In genomic region chr12:54603173-54603814, GRCh38 we compare ENCODE assay signal across 9 cellular contexts. TPM values are rescaled to one million over a fixed set of nuclear protein-coding genes. Genes with fewer than 3 reads are reported as not detected.
A peak's percentile ranks its signal among the peaks of the same experiment; 100 is the strongest.
DNase-seq lines count a peak whose midpoint lies in the region; ATAC-seq and TF ChIP-seq lines count a peak whose summit lies in the region.
"Had no signal": no experiment of that assay in that cellular context is flagged by ENCODE, and none has a peak within 500 bp of the region (broad histone marks: within the 10 kb centered on the region; RNA-seq: fewer than 3 reads in every experiment).

No MANE protein-coding gene starts in this region.

- H3K9me3 ChIP-seq in endodermal cell (ENCODE audit: control insufficient read depth, low read length) (no peaks in the 10 kb centered on the region), mucosa of descending colon (no peaks in the 10 kb centered on the region)

- peak; percentile 85 for ATAC-seq in GM19025 (IDR thresholded peaks at IDR 0.05; ENCODE audit: low read depth, unreplicated experiment)
- ATAC-seq in HG03175 (IDR thresholded peaks at IDR 0.05; ENCODE audit: unreplicated experiment): peak; percentile 89
- ATAC-seq in mucosa of descending colon: peak; percentile 79
- peak; percentile 86 for ATAC-seq in stimulated activated effector memory CD8-positive, alpha-beta T cell treated with anti-CD3 and anti-CD28 coated beads, Interleukin-12 subunit alpha, Interleukin-12 subunit beta, amount 100 ng/mL, for 72 hours

- no peaks in the 10 kb centered on the region for H3K9me3 Mint-ChIP-seq in activated CD4-positive, alpha-beta memory T cell treated with anti-CD3 and anti-CD28 coated beads for 36 hours
- H3K9me3 Mint-ChIP-seq in endodermal cell: no peaks in the 10 kb centered on the region
- H3K9me3 Mint-ChIP-seq in stimulated activated effector memory CD8-positive, alpha-beta T cell treated with anti-CD3 and anti-CD28 coated beads, Interleukin-12 subunit alpha, Interleukin-12 subunit beta, amount 100 ng/mL, for 72 hours: no peaks in the 10 kb centered on the region

- H3K4me3 ChIP-seq in endodermal cell (ENCODE audit: low read length) (no peak overlapping the region), mucosa of descending colon (no peak overlapping the region)

- H3K27me3 ChIP-seq in endodermal cell (ENCODE audit: control insufficient read depth, insufficient read depth, low read length, poor library complexity, severe bottlenecking): peaks cover 20% of the 10 kb centered on the region

- H3K4me1 ChIP-seq in endodermal cell (ENCODE audit: control insufficient read depth, insufficient read depth, low read length): no peaks in the 10 kb centered on the region
- no peaks in the 10 kb centered on the region for H3K4me1 ChIP-seq in mucosa of descending colon (ENCODE audit: low read depth)

- peaks cover 6% of the 10 kb centered on the region for H3K4me1 Mint-ChIP-seq in activated CD4-positive, alpha-beta memory T cell treated with anti-CD3 and anti-CD28 coated beads for 36 hours (ENCODE audit: low read depth)
- H3K4me1 Mint-ChIP-seq in endodermal cell: peaks cover 5% of the 10 kb centered on the region
- no peaks in the 10 kb centered on the region for H3K4me1 Mint-ChIP-seq in stimulated activated effector memory CD8-positive, alpha-beta T cell treated with anti-CD3 and anti-CD28 coated beads, Interleukin-12 subunit alpha, Interleukin-12 subunit beta, amount 100 ng/mL, for 72 hours

- intact Hi-C loops in activated CD4-positive, alpha-beta memory T cell treated with anti-CD3 and anti-CD28 coated beads for 36 hours (cut with micrococcal nuclease): loop anchor here (10.0 kb wide), 1 partner anchor 472 kb away; no protein-coding TSS in a partner anchor
- intact Hi-C loops in mucosa of descending colon (cut with DNase I, micrococcal nuclease): no loop called here

- no peak overlapping the region for H3K27ac Mint-ChIP-seq in activated CD4-positive, alpha-beta memory T cell treated with anti-CD3 and anti-CD28 coated beads for 36 hours
- no peak overlapping the region for H3K27ac Mint-ChIP-seq in endodermal cell
- H3K27ac Mint-ChIP-seq in stimulated activated effector memory CD8-positive, alpha-beta T cell treated with anti-CD3 and anti-CD28 coated beads, Interleukin-12 subunit alpha, Interleukin-12 subunit beta, amount 100 ng/mL, for 72 hours: no peak overlapping the region

- WGBS in endodermal cell (ENCODE audit: insufficient coverage in 1 of 2, insufficient read length in 1 of 2), 2 experiments: 6 to 34% methylated on average over 4 to 7 of the region's 8 CpGs

- no peak overlapping the region for H3K9ac ChIP-seq in endodermal cell (ENCODE audit: extremely low read depth, low read length, poor library complexity, severe bottlenecking)

- no peaks in the 10 kb centered on the region for H3K36me3 Mint-ChIP-seq in activated CD4-positive, alpha-beta memory T cell treated with anti-CD3 and anti-CD28 coated beads for 36 hours
- H3K36me3 Mint-ChIP-seq in endodermal cell (ENCODE audit: low read depth): no peaks in the 10 kb centered on the region
- H3K36me3 Mint-ChIP-seq in stimulated activated effector memory CD8-positive, alpha-beta T cell treated with anti-CD3 and anti-CD28 coated beads, Interleukin-12 subunit alpha, Interleukin-12 subunit beta, amount 100 ng/mL, for 72 hours: no peaks in the 10 kb centered on the region

- peak; percentile 98 for TF ChIP-seq CTCF in C4-2B (conservative IDR thresholded peaks at IDR 0.05)
- TF ChIP-seq CTCF in endodermal cell (conservative IDR thresholded peaks at IDR 0.05): peak; percentile 92
- TF ChIP-seq CTCF in mucosa of descending colon (IDR thresholded peaks at IDR 0.05): peak; percentile 67

- DNase-seq in NCI-H82 (lab: John Stamatoyannopoulos, UW) (peak; percentile 64), endodermal cell (peak; percentile 90), mucosa of descending colon (peak in 2 of 3 donors; percentile 46 to 73)
- DNase-seq in activated CD4-positive, alpha-beta memory T cell treated with anti-CD3 and anti-CD28 coated beads for 36 hours: peak; percentile 78
- peak; percentile 40 to 75 for DNase-seq in stimulated activated effector memory CD8-positive, alpha-beta T cell treated with anti-CD3 and anti-CD28 coated beads, Interleukin-12 subunit alpha, Interleukin-12 subunit beta, amount 100 ng/mL, for 72 hours (ENCODE audit: low spot score in 2 of 2)

- H3K27ac ChIP-seq in C4-2B (no peak overlapping the region), endodermal cell (ENCODE audit: low read depth, low read length) (no peak overlapping the region)

- H3K4me3 Mint-ChIP-seq in activated CD4-positive, alpha-beta memory T cell treated with anti-CD3 and anti-CD28 coated beads for 36 hours: no peak overlapping the region
- no peak overlapping the region for H3K4me3 Mint-ChIP-seq in endodermal cell
- H3K4me3 Mint-ChIP-seq in stimulated activated effector memory CD8-positive, alpha-beta T cell treated with anti-CD3 and anti-CD28 coated beads, Interleukin-12 subunit alpha, Interleukin-12 subunit beta, amount 100 ng/mL, for 72 hours: no peak overlapping the region

- CTCF ChIA-PET in activated CD4-positive, alpha-beta memory T cell treated with anti-CD3 and anti-CD28 coated beads for 36 hours (lab: Charles Lee): interaction anchor here (0.6 to 10.8 kb wide), 6 partner anchors 10 to 469 kb away, joined by 3 to 95 read pairs (median 4); no protein-coding TSS in a partner anchor

- H3K27me3 Mint-ChIP-seq in activated CD4-positive, alpha-beta memory T cell treated with anti-CD3 and anti-CD28 coated beads for 36 hours: peaks cover 4% of the 10 kb centered on the region
- H3K27me3 Mint-ChIP-seq in endodermal cell (ENCODE audit: insufficient read depth): peaks cover 45% of the 10 kb centered on the region

- POLR2A ChIA-PET in activated CD4-positive, alpha-beta memory T cell treated with anti-CD3 and anti-CD28 coated beads for 36 hours (lab: Charles Lee): no interaction called here

- no peaks in the 10 kb centered on the region for H3K36me3 ChIP-seq in endodermal cell (ENCODE audit: control insufficient read depth, insufficient read depth, low read length)
- H3K36me3 ChIP-seq in mucosa of descending colon (ENCODE audit: low read depth): no peaks in the 10 kb centered on the region

RNA-seq across cellular contexts. Expression of gene PPP1R1A, which starts 14.8 kb away (rescaled TPM):
- not detected for total RNA-seq in activated CD4-positive, alpha-beta memory T cell treated with anti-CD3 and anti-CD28 coated beads for 36 hours
- total RNA-seq in endodermal cell (10 to 100 TPM; 12.5 to 16.1 TPM), mucosa of descending colon (10 to 100 TPM in 1 of 3 donors, under 1 TPM in 2; 0.52 to 30.0 (median 0.75) TPM)
- polyA plus RNA-seq in endodermal cell (2013, experiment 1 of 2): 42.6 TPM
- 40.8 TPM for polyA plus RNA-seq in endodermal cell (2013, experiment 2 of 2)
- total RNA-seq: T-helper 1 cell treated with Interleukin-12 subunit alpha and Interleukin-12 subunit beta and Interleukin-4 antibody, amounts not matched to agents 30 ng/mL and 1 ng/mL, for 36 hours had no signal

RNA-seq across cellular contexts. Expression of gene LACRT, which starts 31.4 kb away (rescaled TPM):
- total RNA-seq in activated CD4-positive, alpha-beta memory T cell treated with anti-CD3 and anti-CD28 coated beads for 36 hours: not detected
- total RNA-seq in endodermal cell (not detected), mucosa of descending colon (not detected)
- not detected for polyA plus RNA-seq in endodermal cell (2013, experiment 1 of 2)
- not detected for polyA plus RNA-seq in endodermal cell (2013, experiment 2 of 2)
- total RNA-seq: T-helper 1 cell treated with Interleukin-12 subunit alpha and Interleukin-12 subunit beta and Interleukin-4 antibody, amounts not matched to agents 30 ng/mL and 1 ng/mL, for 36 hours had no signal

RNA-seq across cellular contexts. Expression of gene DCD, which starts 44.9 kb away (rescaled TPM):
- not detected for total RNA-seq in activated CD4-positive, alpha-beta memory T cell treated with anti-CD3 and anti-CD28 coated beads for 36 hours
- total RNA-seq in endodermal cell: not detected
- polyA plus RNA-seq in endodermal cell (2013, experiment 1 of 2): not detected
- polyA plus RNA-seq in endodermal cell (2013, experiment 2 of 2): not detected
- not detected for total RNA-seq in mucosa of descending colon
- total RNA-seq: T-helper 1 cell treated with Interleukin-12 subunit alpha and Interleukin-12 subunit beta and Interleukin-4 antibody, amounts not matched to agents 30 ng/mL and 1 ng/mL, for 36 hours had no signal

RNA-seq across cellular contexts. Expression of gene PDE1B, which starts 53.9 kb away (rescaled TPM):
- total RNA-seq in activated CD4-positive, alpha-beta memory T cell treated with anti-CD3 and anti-CD28 coated beads for 36 hours: 10 to 100 TPM; 10.4 to 11.1 TPM
- total RNA-seq in endodermal cell: 1 to 10 TPM; 1.1 to 1.6 TPM
- polyA plus RNA-seq in endodermal cell (2013, experiment 1 of 2): 11.4 TPM
- polyA plus RNA-seq in endodermal cell (2013, experiment 2 of 2): 10.6 TPM
- 1 to 10 TPM in 2 of 3 donors, under 1 TPM in 1; 0.35 to 4.0 (median 2.2) TPM for total RNA-seq in mucosa of descending colon
